Comparison of ENCODE assay signal across 23 cellular contexts in genomic region chr2:40803900-40804299, GRCh38.
DNase-seq lines count a peak whose midpoint lies in the region; ATAC-seq, FAIRE-seq and TF ChIP-seq lines count a peak whose summit lies in the region.
"Had no signal": no experiment of that assay in that cellular context is flagged by ENCODE, and none has a peak within 500 bp of the region (broad histone marks: within the 10 kb centered on the region; RNA-seq: fewer than 3 reads in every experiment).

No MANE protein-coding gene starts in this region.

- H3K27ac ChIP-seq in HEK293 (ENCODE audit: extremely low read depth, low read depth, low read length) (no peak overlapping the region), body of pancreas (no peak overlapping the region)
- H3K27ac ChIP-seq: BLaER1, SJSA1 had no signal

- WGBS in body of pancreas, 2 donors, result 14 to 26% methylated on average over 2 of the region's 2 CpGs

- no peaks in the 10 kb centered on the region for H3K4me1 ChIP-seq in HEK293 (ENCODE audit: control insufficient read depth, insufficient read depth, low read length)
- no peaks in the 10 kb centered on the region for H3K4me1 ChIP-seq in body of pancreas
- H3K4me1 ChIP-seq: BLaER1, SJSA1 had no signal

- no peaks in the 10 kb centered on the region for H3K27me3 ChIP-seq in body of pancreas
- H3K27me3 ChIP-seq: BLaER1, MG63, SJSA1 had no signal

- no peak for TF ChIP-seq POLR2A in body of pancreas (IDR thresholded peaks at IDR 0.05)

- TF ChIP-seq CTCF in HEK293 (tag by site-specific recombination; IDR thresholded peaks at IDR 0.05) (no peak), body of pancreas (IDR thresholded peaks at IDR 0.05) (no peak), GM13977 (IDR thresholded peaks at IDR 0.05; ENCODE audit: extremely low read depth, insufficient read depth, missing control alignments) (no peak)

- in situ Hi-C loops in GM13977 (cut with MboI; ENCODE audit: low pct_unique_long_range_greater_than_20kb, low sequenced_read_pairs, unreplicated experiment), result no loop called here

- POLR2A ChIA-PET in HEK293 (lab: Yijun Ruan, JAX), result no interaction called here

- H3K9me3 ChIP-seq in HEK293 (ENCODE audit: control insufficient read depth, insufficient read depth, low read depth, low read length) (no peaks in the 10 kb centered on the region), body of pancreas (no peaks in the 10 kb centered on the region)
- H3K9me3 ChIP-seq: BLaER1, MG63, SJSA1 had no signal

- CTCF ChIA-PET in HEK293 (lab: Yijun Ruan, JAX), result no interaction called here

- no peak overlapping the region for H3K4me3 ChIP-seq in HEK293 (ENCODE audit: low read depth, low read length)
- H3K4me3 ChIP-seq in body of pancreas, result no peak overlapping the region
- H3K4me3 ChIP-seq: BLaER1, MG63, SJSA1 had no signal

- DNase-seq in body of pancreas, result peak in 1 of 4 donors; percentile 2
- peak; percentile 23 for DNase-seq in kidney glomerular epithelial cell (lab: John Stamatoyannopoulos, UW)
- peak; percentile 8 for DNase-seq in urothelium cell line (ENCODE audit: low spot score)
- no peak for DNase-seq in NCI-H526 (lab: John Stamatoyannopoulos, UW)
- DNase-seq in GM13977 (ENCODE audit: low spot score), result no peak
- DNase-seq: CD4-positive, CD25-positive, alpha-beta regulatory T cell; DMS79; GF-D8; KG1; MG63; NCI-H2029; NCI-H446; NCI-H524 treated with DMSO at 0.1 percent for 48 hours; Right ventricle myocardium superior; RPMI8226 had no signal

- FAIRE-seq in urothelium cell line (lab: Jason Lieb, UNC), result no peak
- FAIRE-seq: A204.1, GM12892, H54, HTR-8/SVneo had no signal

- ATAC-seq in body of pancreas (peak; percentile 64), HG03565 (IDR thresholded peaks at IDR 0.05; ENCODE audit: unreplicated experiment) (no peak)

- intact Hi-C loops in body of pancreas (cut with DNase I), result no loop called here

- H3K36me3 ChIP-seq in HEK293 (ENCODE audit: control insufficient read depth in 2 of 2, insufficient read depth in 1 of 2, low read length in 2 of 2), result no peaks in the 10 kb centered on the region
- H3K36me3 ChIP-seq in body of pancreas (replicated peaks in 1 of 2; ENCODE audit: insufficient read depth in 1 of 2, low read depth in 2 of 2), result no peaks in the 10 kb centered on the region
- H3K36me3 ChIP-seq: BLaER1, MG63, SJSA1 had no signal

TF ChIP-seq in HEK293, 187 proteins besides CTCF, POLR2A, EP300 and RAD21:
- no peak for TF ChIP-seq ZNF555 (tag by site-specific recombination; conservative IDR thresholded peaks at IDR 0.05)
- TF ChIP-seq ZNF311 (tag by site-specific recombination; IDR thresholded peaks at IDR 0.05; ENCODE audit: borderline replicate concordance), result no peak
- TF ChIP-seq, protein P1, sequence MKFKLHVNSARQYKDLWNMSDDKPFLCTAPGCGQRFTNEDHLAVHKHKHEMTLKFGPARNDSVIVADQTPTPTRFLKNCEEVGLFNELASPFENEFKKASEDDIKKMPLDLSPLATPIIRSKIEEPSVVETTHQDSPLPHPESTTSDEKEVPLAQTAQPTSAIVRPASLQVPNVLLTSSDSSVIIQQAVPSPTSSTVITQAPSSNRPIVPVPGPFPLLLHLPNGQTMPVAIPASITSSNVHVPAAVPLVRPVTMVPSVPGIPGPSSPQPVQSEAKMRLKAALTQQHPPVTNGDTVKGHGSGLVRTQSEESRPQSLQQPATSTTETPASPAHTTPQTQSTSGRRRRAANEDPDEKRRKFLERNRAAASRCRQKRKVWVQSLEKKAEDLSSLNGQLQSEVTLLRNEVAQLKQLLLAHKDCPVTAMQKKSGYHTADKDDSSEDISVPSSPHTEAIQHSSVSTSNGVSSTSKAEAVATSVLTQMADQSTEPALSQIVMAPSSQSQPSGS (tag by site-specific recombination; IDR thresholded peaks at IDR 0.05; ENCODE audit: low read depth), result 0 out of 2 replicates have a peak, but pooled peaks have one; percentile 7

Comparison
In these comparisons a context has a peak if more than half of its experiments do, and no peak if none do; other contexts are left out.
1. DNase-seq: peak in kidney glomerular epithelial cell (single experiment) and urothelium cell line (single experiment); none in NCI-H526 (0 of 2) and GM13977 (single experiment).